ENCODE assay signal across 14 cellular contexts in the genomic region with DNA sequence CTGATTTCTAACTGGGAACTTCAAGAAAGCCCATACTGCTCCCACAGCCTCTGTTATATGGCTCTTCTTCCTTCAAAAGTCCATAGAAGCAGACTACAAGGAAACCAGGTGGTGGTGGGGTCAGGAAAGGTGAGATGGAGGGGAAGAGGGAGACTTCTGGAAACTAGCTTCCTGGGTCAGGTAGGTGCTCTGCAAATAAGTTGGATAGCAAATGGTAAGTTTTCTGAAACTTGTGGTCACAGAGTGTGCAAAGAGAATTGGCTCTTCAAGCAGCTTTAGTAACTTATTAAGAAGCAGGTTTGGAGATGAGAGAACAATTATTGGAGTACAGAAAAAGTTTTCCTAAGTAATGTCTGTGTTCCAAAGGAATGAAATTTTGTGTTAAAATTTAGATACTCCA.
"Had no signal": no experiment of that assay in that cellular context is flagged by ENCODE, and none has a peak within 500 bp of the region (broad histone marks: within the 10 kb centered on the region; RNA-seq: fewer than 3 reads in every experiment).

No MANE protein-coding gene starts in this region.

- H3K4me3 Mint-ChIP-seq: activated CD4-positive, alpha-beta memory T cell treated with anti-CD3 and anti-CD28 coated beads, Interleukin-2, amount 10 ng/mL, durations not matched to agents 7 days and 5 days; activated CD4-positive, alpha-beta T cell treated with anti-CD3 and anti-CD28 coated beads for 36 hours; activated CD8-positive, alpha-beta memory T cell treated with anti-CD3 and anti-CD28 coated beads, Interleukin-2, amount 10 ng/mL, durations not matched to agents 7 days and 5 days; activated naive CD8-positive, alpha-beta T cell treated with anti-CD3 and anti-CD28 coated beads for 36 hours; stimulated activated memory B cell treated with anti-CD40 and anti-IgM and Interleukin-4, amounts not matched to agents 10 μg/mL and 1 μg/mL and 100 μg/mL, for 72 hours; T-helper 1 cell treated with Interleukin-12 subunit alpha and Interleukin-12 subunit beta and Interleukin-4 antibody, amounts not matched to agents 30 μg/mL and 1 μg/mL, for 36 hours had no signal

- H3K27ac Mint-ChIP-seq: activated CD4-positive, alpha-beta memory T cell treated with anti-CD3 and anti-CD28 coated beads, Interleukin-2, amount 10 ng/mL, durations not matched to agents 7 days and 5 days; activated CD4-positive, alpha-beta T cell treated with anti-CD3 and anti-CD28 coated beads for 36 hours; activated CD8-positive, alpha-beta memory T cell treated with anti-CD3 and anti-CD28 coated beads, Interleukin-2, amount 10 ng/mL, durations not matched to agents 7 days and 5 days; activated naive CD8-positive, alpha-beta T cell treated with anti-CD3 and anti-CD28 coated beads for 36 hours; stimulated activated memory B cell treated with anti-CD40 and anti-IgM and Interleukin-4, amounts not matched to agents 10 μg/mL and 1 μg/mL and 100 μg/mL, for 72 hours; T-helper 1 cell treated with Interleukin-12 subunit alpha and Interleukin-12 subunit beta and Interleukin-4 antibody, amounts not matched to agents 30 μg/mL and 1 μg/mL, for 36 hours had no signal

- H3K4me3 ChIP-seq: sigmoid colon, spleen, testis, upper lobe of left lung had no signal

- ATAC-seq: activated CD4-positive, alpha-beta T cell treated with anti-CD3 and anti-CD28 coated beads for 36 hours; activated CD8-positive, alpha-beta memory T cell treated with anti-CD3 and anti-CD28 coated beads, Interleukin-2, amount 10 ng/mL, durations not matched to agents 7 days and 5 days; stimulated activated memory B cell treated with anti-CD40 and anti-IgM and Interleukin-4, amounts not matched to agents 10 μg/mL and 1 μg/mL and 100 μg/mL, for 72 hours had no signal

- H3K4me1 Mint-ChIP-seq: activated CD4-positive, alpha-beta memory T cell treated with anti-CD3 and anti-CD28 coated beads, Interleukin-2, amount 10 ng/mL, durations not matched to agents 7 days and 5 days; stimulated activated memory B cell treated with anti-CD40 and anti-IgM and Interleukin-4, amounts not matched to agents 10 μg/mL and 1 μg/mL and 100 μg/mL, for 72 hours had no signal

- H3K36me3 Mint-ChIP-seq: activated CD8-positive, alpha-beta memory T cell treated with anti-CD3 and anti-CD28 coated beads, Interleukin-2, amount 10 ng/mL, durations not matched to agents 7 days and 5 days; activated naive CD8-positive, alpha-beta T cell treated with anti-CD3 and anti-CD28 coated beads for 36 hours; stimulated activated memory B cell treated with anti-CD40 and anti-IgM and Interleukin-4, amounts not matched to agents 10 μg/mL and 1 μg/mL and 100 μg/mL, for 72 hours had no signal

- DNase-seq: activated CD4-positive, alpha-beta memory T cell treated with anti-CD3 and anti-CD28 coated beads, Interleukin-2, amount 10 ng/mL, durations not matched to agents 7 days and 5 days; activated CD4-positive, alpha-beta T cell treated with anti-CD3 and anti-CD28 coated beads for 36 hours; activated CD8-positive, alpha-beta memory T cell treated with anti-CD3 and anti-CD28 coated beads, Interleukin-2, amount 10 ng/mL, durations not matched to agents 7 days and 5 days; activated naive CD8-positive, alpha-beta T cell treated with anti-CD3 and anti-CD28 coated beads for 36 hours; amniotic stem cell; foreskin fibroblast; sigmoid colon; spleen; stimulated activated CD4-positive, alpha-beta T cell treated with anti-CD3 and anti-CD28 coated beads, Interleukin-4, amount 100 ng/mL, for 4 hours; testis had no signal

- H3K27ac ChIP-seq: epithelial cell of prostate, sigmoid colon, spleen, testis had no signal

- H3K9me3 Mint-ChIP-seq: activated CD4-positive, alpha-beta memory T cell treated with anti-CD3 and anti-CD28 coated beads, Interleukin-2, amount 10 ng/mL, durations not matched to agents 7 days and 5 days; activated naive CD8-positive, alpha-beta T cell treated with anti-CD3 and anti-CD28 coated beads for 36 hours; stimulated activated memory B cell treated with anti-CD40 and anti-IgM and Interleukin-4, amounts not matched to agents 10 μg/mL and 1 μg/mL and 100 μg/mL, for 72 hours; T-helper 1 cell treated with Interleukin-12 subunit alpha and Interleukin-12 subunit beta and Interleukin-4 antibody, amounts not matched to agents 30 μg/mL and 1 μg/mL, for 36 hours had no signal

- H3K36me3 ChIP-seq: sigmoid colon, spleen, upper lobe of left lung had no signal

- H3K27me3 ChIP-seq: sigmoid colon, testis, upper lobe of left lung had no signal

- H3K9me3 ChIP-seq: sigmoid colon, spleen, testis, upper lobe of left lung had no signal
